ENCODE assay signal across 21 cellular contexts in the genomic region with DNA sequence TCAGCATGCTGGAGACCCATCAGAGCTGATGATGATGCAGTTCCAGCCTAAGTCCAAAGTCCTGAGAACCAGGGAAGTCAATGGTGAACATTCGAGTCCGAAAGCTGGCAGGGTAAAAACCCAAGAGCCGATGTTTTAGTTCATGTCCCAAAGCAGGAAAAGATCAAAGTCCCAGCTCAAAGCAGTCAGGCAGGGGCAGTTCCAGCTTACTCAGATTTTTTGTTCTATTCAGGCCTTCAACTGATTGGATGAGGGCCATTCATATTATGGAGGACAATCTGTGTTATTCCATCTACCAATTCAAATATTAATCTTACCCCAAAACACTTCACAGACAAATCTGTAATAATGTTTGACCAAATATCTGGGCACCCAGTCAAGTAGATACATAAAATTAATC. TPM values are rescaled to one million over a fixed set of nuclear protein-coding genes. Genes with fewer than 3 reads are reported as not detected.
"Had no signal": no experiment of that assay in that cellular context is flagged by ENCODE, and none has a peak within 500 bp of the region (broad histone marks: within the 10 kb centered on the region; RNA-seq: fewer than 3 reads in every experiment).

No MANE protein-coding gene starts in this region.

- H3K4me1 ChIP-seq: SJSA1 had no signal

- H3K9me3 ChIP-seq: SJSA1 had no signal

- DNase-seq: Kasumi-1, MM.1S, NCI-H1092 treated with DMSO at 0.1 percent for 48 hours, NCI-H1436, NCI-H187, NCI-H2029, NCI-H2081 treated with DMSO at 0.1 percent for 48 hours, NCI-H2171, NCI-H226, NCI-H510A, NCI-H524 treated with DMSO at 0.1 percent for 48 hours, NCI-H69, NCI-H774, Right ventricle myocardium superior, RPMI8226, SIG-M5 had no signal

- H3K27ac ChIP-seq: KMS-11, SJSA1, SK-N-MC had no signal

- H3K4me3 ChIP-seq: K562, SJSA1, SK-N-MC had no signal

- H3K36me3 ChIP-seq: SJSA1 had no signal

- H3K27me3 ChIP-seq: SJSA1 had no signal

RNA-seq across cellular contexts. Expression of a gene that starts 38.3 kb away (rescaled TPM):
- polyA plus RNA-seq: IgD-negative memory B cell had no signal
